Comparison of ENCODE assay signal across 1 cellular context in the genomic region with DNA sequence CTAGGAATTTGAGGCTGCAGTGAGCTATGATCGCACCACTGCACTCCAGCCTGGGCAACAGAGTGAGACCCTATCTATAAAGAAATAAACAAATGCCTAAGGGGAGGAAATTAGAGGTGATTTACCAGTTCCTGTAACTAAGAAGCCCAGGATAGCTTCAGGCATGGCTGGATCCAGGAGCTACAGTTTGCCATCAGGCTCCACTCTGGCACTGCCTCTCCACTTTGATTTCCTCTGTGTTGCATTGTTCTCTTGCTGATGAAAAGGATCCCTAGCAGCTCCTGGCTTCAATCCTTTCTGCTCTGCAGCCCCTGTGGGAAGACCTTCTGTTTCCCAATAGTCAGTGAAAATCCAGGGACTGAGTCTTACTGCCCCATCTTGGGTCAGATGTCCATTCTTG.
A peak's percentile ranks its signal among the peaks of the same experiment; 100 is the strongest.
TF ChIP-seq lines count a peak whose summit lies in the region.

No MANE protein-coding gene starts in this region.

TF ChIP-seq in HepG2, 621 proteins besides CTCF, POLR2A, EP300 and RAD21:
- TF ChIP-seq ZNF329 (CRISPR knock-in tag; IDR thresholded peaks at IDR 0.05; ENCODE audit: low read depth) (peak; percentile 97), ZNF205 (CRISPR knock-in tag; IDR thresholded peaks at IDR 0.05) (no peak)
- TF ChIP-seq, protein P1, sequence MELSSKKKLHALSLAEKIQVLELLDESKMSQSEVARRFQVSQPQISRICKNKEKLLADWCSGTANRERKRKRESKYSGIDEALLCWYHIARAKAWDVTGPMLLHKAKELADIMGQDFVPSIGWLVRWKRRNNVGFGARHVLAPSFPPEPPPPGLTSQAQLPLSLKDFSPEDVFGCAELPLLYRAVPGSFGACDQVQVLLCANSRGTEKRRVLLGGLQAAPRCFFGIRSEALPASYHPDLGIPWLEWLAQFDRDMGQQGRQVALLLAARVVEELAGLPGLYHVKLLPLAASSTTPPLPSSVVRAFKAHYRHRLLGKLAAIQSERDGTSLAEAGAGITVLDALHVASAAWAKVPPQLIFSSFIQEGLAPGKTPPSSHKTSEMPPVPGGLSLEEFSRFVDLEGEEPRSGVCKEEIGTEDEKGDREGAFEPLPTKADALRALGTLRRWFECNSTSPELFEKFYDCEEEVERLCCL (CRISPR knock-in tag; IDR thresholded peaks at IDR 0.05; ENCODE audit: borderline replicate concordance) = no peak
- TF ChIP-seq, protein P2, sequence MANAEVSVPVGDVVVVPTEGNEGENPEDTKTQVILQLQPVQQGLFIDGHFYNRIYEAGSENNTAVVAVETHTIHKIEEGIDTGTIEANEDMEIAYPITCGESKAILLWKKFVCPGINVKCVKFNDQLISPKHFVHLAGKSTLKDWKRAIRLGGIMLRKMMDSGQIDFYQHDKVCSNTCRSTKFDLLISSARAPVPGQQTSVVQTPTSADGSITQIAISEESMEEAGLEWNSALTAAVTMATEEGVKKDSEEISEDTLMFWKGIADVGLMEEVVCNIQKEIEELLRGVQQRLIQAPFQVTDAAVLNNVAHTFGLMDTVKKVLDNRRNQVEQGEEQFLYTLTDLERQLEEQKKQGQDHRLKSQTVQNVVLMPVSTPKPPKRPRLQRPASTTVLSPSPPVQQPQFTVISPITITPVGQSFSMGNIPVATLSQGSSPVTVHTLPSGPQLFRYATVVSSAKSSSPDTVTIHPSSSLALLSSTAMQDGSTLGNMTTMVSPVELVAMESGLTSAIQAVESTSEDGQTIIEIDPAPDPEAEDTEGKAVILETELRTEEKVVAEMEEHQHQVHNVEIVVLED (CRISPR knock-in tag; IDR thresholded peaks at IDR 0.05; ENCODE audit: borderline replicate concordance) = no peak
TF ChIP-seq in HepG2: peak in this region for 1.
